ENCODE assay signal across 8 cellular contexts in the genomic region with DNA sequence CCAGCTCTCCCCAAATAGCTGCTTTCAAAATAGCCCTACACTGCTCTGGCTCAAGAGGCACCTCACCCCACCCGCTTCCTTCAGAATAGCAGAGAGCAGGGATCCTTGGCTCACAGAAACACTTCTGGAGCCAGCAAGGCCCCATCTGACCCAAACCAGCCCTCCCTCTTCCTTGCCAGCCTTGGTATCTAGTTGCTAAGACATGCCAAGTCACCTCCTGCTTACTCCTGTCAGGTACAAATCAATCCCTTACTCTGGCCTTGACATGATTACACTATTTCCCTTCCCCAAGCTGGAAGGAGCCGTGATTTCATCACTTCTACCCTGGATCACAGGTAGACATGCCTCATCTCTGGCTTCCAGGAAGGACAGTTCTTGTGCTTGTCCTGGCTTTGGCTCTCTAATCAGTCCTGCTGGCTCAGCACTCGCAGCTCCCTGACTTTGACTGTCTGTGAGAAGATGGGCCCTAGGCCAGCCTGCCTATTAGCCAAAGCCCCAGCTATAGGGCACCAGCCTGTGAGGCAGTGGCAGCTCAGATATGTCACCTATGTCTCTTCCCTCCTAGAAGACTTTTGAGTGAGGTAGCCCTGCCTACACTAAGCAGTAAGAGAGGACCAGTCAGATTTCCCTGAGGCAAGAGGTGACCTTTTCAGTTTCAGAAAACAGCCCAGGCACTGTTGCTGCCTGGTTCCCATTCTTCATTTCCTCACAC. TPM values are rescaled to one million over a fixed set of nuclear protein-coding genes. Genes with fewer than 3 reads are reported as not detected.
DNase-seq lines count a peak whose midpoint lies in the region; ATAC-seq and TF ChIP-seq lines count a peak whose summit lies in the region.
"Had no signal": no experiment of that assay in that cellular context is flagged by ENCODE, and none has a peak within 500 bp of the region (broad histone marks: within the 10 kb centered on the region; RNA-seq: fewer than 3 reads in every experiment).

No MANE protein-coding gene starts in this region.

- peaks cover 0 to 3% (median 0%) of the 10 kb centered on the region in 3 donors for H3K4me1 Mint-ChIP-seq in CD8-positive, alpha-beta memory T cell

- H3K4me3 ChIP-seq in lung (no peak overlapping the region), testis (no peak overlapping the region)
- no peak overlapping the region for H3K4me3 ChIP-seq in CD8-positive, alpha-beta memory T cell (ENCODE audit: low read length)

- H3K36me3 ChIP-seq in lung (ENCODE audit: control insufficient read depth in 2 of 2, insufficient read depth in 2 of 2, low read length in 2 of 2) (peaks cover 0 to 12% of the 10 kb centered on the region in 2 donors), testis (ENCODE audit: low read depth, missing control alignments) (no peaks in the 10 kb centered on the region)
- peaks cover 2% of the 10 kb centered on the region for H3K36me3 ChIP-seq in CD8-positive, alpha-beta memory T cell (ENCODE audit: insufficient read depth, low read length)

- 44 to 64% methylated on average over 3 of the region's 3 CpGs for WGBS in lung, 2 donors
- WGBS in testis, 2 donors: 41 to 50% methylated on average over 3 of the region's 3 CpGs

- H3K27me3 ChIP-seq in lung (ENCODE audit: control insufficient read depth, insufficient read depth): no peaks in the 10 kb centered on the region
- no peaks in the 10 kb centered on the region for H3K27me3 ChIP-seq in testis
- no peaks in the 10 kb centered on the region for H3K27me3 ChIP-seq in CD8-positive, alpha-beta memory T cell (ENCODE audit: insufficient read depth, low read length, poor library complexity, severe bottlenecking)

- no peaks in the 10 kb centered on the region for H3K9me3 ChIP-seq in lung (ENCODE audit: control insufficient read depth in 2 of 2, insufficient read depth in 1 of 2, low read length in 1 of 2)
- no peaks in the 10 kb centered on the region for H3K9me3 ChIP-seq in testis
- no peaks in the 10 kb centered on the region for H3K9me3 ChIP-seq in CD8-positive, alpha-beta memory T cell (ENCODE audit: low read length)

- CTCF ChIA-PET in CD8-positive, alpha-beta memory T cell (lab: Charles Lee): interaction anchor here (1.3 kb wide), 1 partner anchor 145 kb away, joined by 4 read pairs; no protein-coding TSS in a partner anchor

- TF ChIP-seq CTCF in lung (IDR thresholded peaks at IDR 0.05; ENCODE audit: control extremely low read depth, extremely low read depth): no peak
- no peak for TF ChIP-seq CTCF in testis (IDR thresholded peaks at IDR 0.05)

- H3K27me3 Mint-ChIP-seq in CD8-positive, alpha-beta memory T cell: no peaks in the 10 kb centered on the region

- no peak overlapping the region for H3K4me3 Mint-ChIP-seq in CD8-positive, alpha-beta memory T cell

- H3K27ac Mint-ChIP-seq in CD8-positive, alpha-beta memory T cell: peak overlapping the region in 4 of 8 donors; percentile 41 to 51 (median 44)

- ATAC-seq in lung (ENCODE audit: insufficient read depth, low FRiP score) (peak; percentile 41), GM19324 (IDR thresholded peaks at IDR 0.05; ENCODE audit: low FRiP score, unreplicated experiment) (no peak)

- POLR2A ChIA-PET in CD8-positive, alpha-beta memory T cell (lab: Charles Lee): no interaction called here

- peaks cover 0 to 29% (median 1%) of the 10 kb centered on the region in 3 donors for H3K36me3 Mint-ChIP-seq in CD8-positive, alpha-beta memory T cell

- intact Hi-C loops in testis (cut with DNase I; ENCODE audit: low total_unique reads): no loop called here

- no peak for TF ChIP-seq POLR2A in testis (IDR thresholded peaks at IDR 0.05)

- DNase-seq in NCI-H446 treated with DMSO at 0.1 percent for 48 hours (lab: John Stamatoyannopoulos, UW): peak; percentile 17
- DNase-seq in cerebellar cortex (ENCODE audit: low spot score): peak; percentile 95
- no peak for DNase-seq in lung (ENCODE audit: low spot score)
- peak; percentile 71 for DNase-seq in testis
- DNase-seq in CD8-positive, alpha-beta memory T cell: no peak
- no peak for DNase-seq in T-helper 2 cell
- DNase-seq: activated T-cell treated with anti-CD3 and anti-CD28 coated beads for 4 hours had no signal

- H3K27ac ChIP-seq in lung (ENCODE audit: low read depth in 1 of 2, low read length in 1 of 2): peak overlapping the region; percentile 67 to 68
- peak overlapping the region; percentile 42 to 49 for H3K27ac ChIP-seq in testis
- H3K27ac ChIP-seq in CD8-positive, alpha-beta memory T cell (ENCODE audit: low read depth, low read length): no peak overlapping the region

- H3K9me3 Mint-ChIP-seq in CD8-positive, alpha-beta memory T cell: no peaks in the 10 kb centered on the region

- H3K4me1 ChIP-seq in lung (ENCODE audit: control insufficient read depth in 2 of 2, insufficient read depth in 2 of 2, low read length in 2 of 2) (peaks cover 11 to 12% of the 10 kb centered on the region in 2 donors), testis (peaks cover 27% of the 10 kb centered on the region)
- H3K4me1 ChIP-seq in CD8-positive, alpha-beta memory T cell (ENCODE audit: insufficient read depth, low read length): no peaks in the 10 kb centered on the region

RNA-seq across cellular contexts. Expression of a gene that starts 8.9 kb away (rescaled TPM):
- total RNA-seq in lung: 10 to 100 TPM; 16.8 to 26.3 TPM
- polyA plus RNA-seq in lung: 10 to 100 TPM; 14.0 to 22.5 TPM
- total RNA-seq in testis: 10 to 100 TPM; 26.8 to 31.5 TPM
- 15.1 TPM for polyA plus RNA-seq in testis (ENCODE audit: insufficient read depth, low read depth, low replicate concordance)
- 10 to 100 TPM; 70.1 to 75.4 TPM for total RNA-seq in CD8-positive, alpha-beta memory T cell
- polyA plus RNA-seq in CD8-positive, alpha-beta memory T cell: 24.4 TPM

RNA-seq across cellular contexts. Expression of a gene that starts 9.2 kb away (rescaled TPM):
- total RNA-seq in lung (10 to 100 TPM in 1 of 2 donors, 1 to 10 TPM in 1; 6.4 to 10.9 TPM), testis (10 to 100 TPM; 16.3 to 25.1 TPM)
- polyA plus RNA-seq in lung (10 to 100 TPM in 1 of 2 donors, 1 to 10 TPM in 1; 5.3 to 10.6 TPM), testis (ENCODE audit: insufficient read depth, low read depth, low replicate concordance) (48.3 TPM)
- 10 to 100 TPM; 46.4 to 48.9 TPM for total RNA-seq in CD8-positive, alpha-beta memory T cell
- 12.5 TPM for polyA plus RNA-seq in CD8-positive, alpha-beta memory T cell

RNA-seq across cellular contexts. Expression of a gene that starts 22.4 kb away (rescaled TPM):
- total RNA-seq in lung: under 1 TPM; 0.63 to 0.80 TPM
- polyA plus RNA-seq in lung: 1 to 10 TPM in 1 of 2 donors, under 1 TPM in 1; 0.55 to 2.3 TPM
- 1 to 10 TPM; 1.1 to 1.3 TPM for total RNA-seq in testis
- polyA plus RNA-seq in testis (ENCODE audit: insufficient read depth, low read depth, low replicate concordance): not detected
- total RNA-seq in CD8-positive, alpha-beta memory T cell: 10 to 100 TPM; 41.5 to 42.4 TPM
- 1.4 TPM for polyA plus RNA-seq in CD8-positive, alpha-beta memory T cell

Comparison
In these comparisons a context has a peak if more than half of its experiments do, and no peak if none do; other contexts are left out.
1. DNase-seq: peak in NCI-H446 treated with DMSO at 0.1 percent for 48 hours (single experiment), cerebellar cortex (single experiment) and testis (single experiment); none in lung (single experiment), CD8-positive, alpha-beta memory T cell (0 of 5) and T-helper 2 cell (0 of 5).
2. RNA of a gene that starts 22.4 kb away (total RNA-seq): 41.5 to 42.4 TPM in CD8-positive, alpha-beta memory T cell; 1.1 to 1.3 TPM in testis and 0.63 to 0.80 TPM in lung; every median in the first group is over 10 times any median in the second.